In the genomic region with DNA sequence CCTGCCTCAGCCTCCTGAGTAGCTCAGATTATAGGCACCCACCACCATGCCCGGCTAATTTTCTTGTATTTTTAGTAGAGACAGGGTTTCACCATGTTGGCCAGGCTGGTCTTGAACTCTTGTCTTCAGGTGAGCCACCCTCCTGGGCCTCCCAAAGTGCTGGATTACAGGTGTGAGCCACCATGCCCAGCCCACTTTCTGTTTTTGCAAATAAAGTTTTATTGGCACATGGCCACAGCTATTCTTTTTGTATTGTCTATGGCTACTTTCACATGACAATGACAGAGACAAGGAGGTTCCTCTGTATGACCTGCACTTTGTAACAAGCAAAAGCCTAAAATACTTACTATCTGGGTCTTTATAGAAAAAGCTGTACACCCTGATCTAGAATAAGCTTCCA, we compare ENCODE assay signal across 1 cellular context.
TF ChIP-seq lines count a peak whose summit lies in the region.

No MANE protein-coding gene starts in this region.

TF ChIP-seq in WTC11, 78 proteins besides CTCF, POLR2A, EP300 and RAD21:
- TF ChIP-seq PREB (CRISPR knock-in tag; IDR thresholded peaks at IDR 0.05; ENCODE audit: borderline replicate concordance), result no peak
- TF ChIP-seq, protein P1, sequence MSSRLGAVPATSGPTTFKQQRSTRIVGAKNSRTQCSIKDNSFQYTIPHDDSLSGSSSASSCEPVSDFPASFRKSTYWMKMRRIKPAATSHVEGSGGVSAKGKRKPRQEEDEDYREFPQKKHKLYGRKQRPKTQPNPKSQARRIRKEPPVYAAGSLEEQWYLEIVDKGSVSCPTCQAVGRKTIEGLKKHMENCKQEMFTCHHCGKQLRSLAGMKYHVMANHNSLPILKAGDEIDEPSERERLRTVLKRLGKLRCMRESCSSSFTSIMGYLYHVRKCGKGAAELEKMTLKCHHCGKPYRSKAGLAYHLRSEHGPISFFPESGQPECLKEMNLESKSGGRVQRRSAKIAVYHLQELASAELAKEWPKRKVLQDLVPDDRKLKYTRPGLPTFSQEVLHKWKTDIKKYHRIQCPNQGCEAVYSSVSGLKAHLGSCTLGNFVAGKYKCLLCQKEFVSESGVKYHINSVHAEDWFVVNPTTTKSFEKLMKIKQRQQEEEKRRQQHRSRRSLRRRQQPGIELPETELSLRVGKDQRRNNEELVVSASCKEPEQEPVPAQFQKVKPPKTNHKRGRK (CRISPR knock-in tag; IDR thresholded peaks at IDR 0.05; ENCODE audit: borderline replicate concordance), result no peak
